Comparison of ENCODE assay signal across 8 cellular contexts in genomic region chr19:29878973-29879654, GRCh38.
DNase-seq lines count a peak whose midpoint lies in the region; ATAC-seq, FAIRE-seq and TF ChIP-seq lines count a peak whose summit lies in the region.

No MANE protein-coding gene starts in this region.

- BruUV-seq in OCI-LY7 (replicated peaks; lab: Mats Ljungman, UMichigan) = no TSS peak

- H3K9me3 ChIP-seq in cardiac muscle cell (ENCODE audit: low read depth) = no peaks in the 10 kb centered on the region
- no peaks in the 10 kb centered on the region for H3K9me3 ChIP-seq in OCI-LY7 (ENCODE audit: low read length)

- H3K4me1 ChIP-seq in cardiac muscle cell (ENCODE audit: low read depth) (peaks cover 13% of the 10 kb centered on the region), OCI-LY7 (ENCODE audit: insufficient read depth, low read length, poor library complexity, severe bottlenecking) (no peaks in the 10 kb centered on the region)

- TF ChIP-seq CTCF in cardiac muscle cell (IDR thresholded peaks at IDR 0.05; ENCODE audit: low read depth, low read length) (no peak), OCI-LY7 (conservative IDR thresholded peaks at IDR 0.05; ENCODE audit: low read length) (no peak), fibroblast of pulmonary artery (IDR thresholded peaks at IDR 0.05; ENCODE audit: low read length, missing control alignments) (no peak)

- CTCF ChIA-PET in OCI-LY7 (lab: Charles Lee; ENCODE audit: unreplicated experiment) = no interaction called here

- no peak overlapping the region for H3K4me3 ChIP-seq in cardiac muscle cell
- H3K4me3 ChIP-seq in OCI-LY7 (ENCODE audit: low read depth, low read length, poor library complexity, severe bottlenecking) = no peak overlapping the region
- H3K4me3 ChIP-seq in fibroblast of pulmonary artery (replicated peaks; ENCODE audit: low read depth, low read length) = no peak overlapping the region

- H3K27me3 ChIP-seq in cardiac muscle cell = no peaks in the 10 kb centered on the region

- peak; percentile 77 for FAIRE-seq in urothelium cell line (lab: Jason Lieb, UNC)

- DNase-seq in cardiac muscle cell (ENCODE audit: low read depth in 1 of 2, low spot score in 1 of 2) (peak; percentile 19 to 41), cardiac septum (ENCODE audit: low spot score) (no peak), OCI-LY7 (ENCODE audit: low spot score) (peak; percentile 16), fibroblast of pulmonary artery (ENCODE audit: low read depth) (peak; percentile 10), urothelium cell line (ENCODE audit: low spot score) (peak; percentile 76), 8988T (no peak)

- H3K79me2 ChIP-seq in OCI-LY7 (ENCODE audit: insufficient read depth, low read depth, low read length) = no peaks in the 10 kb centered on the region

- H3K27ac ChIP-seq in cardiac muscle cell (no peak overlapping the region), OCI-LY7 (ENCODE audit: low read depth, low read length, poor library complexity, severe bottlenecking) (no peak overlapping the region)

- H2AFZ ChIP-seq in OCI-LY7 (ENCODE audit: low read length) = no peak overlapping the region

- no peaks in the 10 kb centered on the region for H3K9me2 ChIP-seq in OCI-LY7 (ENCODE audit: insufficient read depth, low read length)

- intact Hi-C loops in cardiac septum (cut with DNase I) = loop anchor here (10.0 kb wide), 2 partner anchors 274 to 346 kb away; partner anchors contain the start of gene POP4
- intact Hi-C loops in OCI-LY7 (cut with micrococcal nuclease; ENCODE audit: unreplicated experiment) = no loop called here

- H3K36me3 ChIP-seq in cardiac muscle cell (no peaks in the 10 kb centered on the region), OCI-LY7 (ENCODE audit: insufficient read depth, low read length) (no peaks in the 10 kb centered on the region)

- POLR2A ChIA-PET in OCI-LY7 (lab: Charles Lee) = interaction anchor here (0.6 to 1.0 kb wide), 2 partner anchors 62 to 262 kb away, joined by 3 read pairs; no protein-coding TSS in a partner anchor

- H4K20me1 ChIP-seq in OCI-LY7 (ENCODE audit: insufficient read depth, low read length) = no peaks in the 10 kb centered on the region

- ATAC-seq in GM18858 (IDR thresholded peaks at IDR 0.05; ENCODE audit: unreplicated experiment) = no peak
- no peak for ATAC-seq in HG03378 (IDR thresholded peaks at IDR 0.05; ENCODE audit: unreplicated experiment)

- H3K4me2 ChIP-seq in OCI-LY7 (ENCODE audit: low read length) = no peak overlapping the region

Comparison
In these comparisons a context has a peak if more than half of its experiments do, and no peak if none do; other contexts are left out.
1. DNase-seq: peak in cardiac muscle cell (2 of 2), OCI-LY7 (single experiment), fibroblast of pulmonary artery (single experiment) and urothelium cell line (single experiment); none in cardiac septum (single experiment) and 8988T (single experiment).